18 cellular contexts compared by ENCODE assay signal in genomic region chr19:34967551-34967950, GRCh38. TPM values are rescaled to one million over a fixed set of nuclear protein-coding genes. Genes with fewer than 3 reads are reported as not detected.
DNase-seq lines count a peak whose midpoint lies in the region; ATAC-seq, FAIRE-seq and TF ChIP-seq lines count a peak whose summit lies in the region.
"Had no signal": no experiment of that assay in that cellular context is flagged by ENCODE, and none has a peak within 500 bp of the region (broad histone marks: within the 10 kb centered on the region; RNA-seq: fewer than 3 reads in every experiment).

No MANE protein-coding gene starts in this region.

- in situ Hi-C loops in K562 (cut with MboI) = no loop called here

- H3K79me2 ChIP-seq in K562 (ENCODE audit: control insufficient read depth, insufficient read depth, low read length) = peaks cover 15% of the 10 kb centered on the region

- H3K9me1 ChIP-seq in K562 (ENCODE audit: control insufficient read depth, insufficient read depth, low read length) = no peaks in the 10 kb centered on the region

- no peak for FAIRE-seq in K562 (lab: Jason Lieb, UNC)
- FAIRE-seq: GM12891, GM18507 had no signal

- peaks cover 1 to 18% of the 10 kb centered on the region in 2 experiments; a peak in 4 of 5 replicates for H3K4me1 ChIP-seq in K562 (replicated peaks in 1 of 2; ENCODE audit: control insufficient read depth in 2 of 2, insufficient read depth in 2 of 2, low read length in 2 of 2)

- H3K4me1 Mint-ChIP-seq in activated CD8-positive, alpha-beta T cell treated with anti-CD3 and anti-CD28 coated beads, Interleukin-2, amount 10 ng/mL, durations not matched to agents 7 days and 5 days (ENCODE audit: low read depth) = peaks cover 13% of the 10 kb centered on the region
- peaks cover 11% of the 10 kb centered on the region for H3K4me1 Mint-ChIP-seq in activated CD8-positive, alpha-beta T cell treated with anti-CD3 and anti-CD28 coated beads for 36 hours (ENCODE audit: low read depth)
- H3K4me1 Mint-ChIP-seq in neural crest cell = peaks cover 25% of the 10 kb centered on the region
- peaks cover 8% of the 10 kb centered on the region for H3K4me1 Mint-ChIP-seq in stimulated activated memory B cell treated with anti-CD40 and anti-IgM and Interleukin-4, amounts not matched to agents 10 μg/mL and 1 μg/mL and 100 μg/mL, for 72 hours

- no peak overlapping the region for H2AFZ ChIP-seq in K562 (ENCODE audit: low read depth, low read length)
- H2AFZ ChIP-seq: GM23338 had no signal

- H3K9ac ChIP-seq in K562 (ENCODE audit: insufficient read depth in 1 of 2, low read depth in 2 of 2, low read length in 2 of 2) = no peak overlapping the region

- intact Hi-C loops in activated CD8-positive, alpha-beta T cell treated with anti-CD3 and anti-CD28 coated beads for 36 hours (cut with micrococcal nuclease) = no loop called here
- intact Hi-C loops in K562 (cut with micrococcal nuclease) = no loop called here

- no peak overlapping the region for H3K27ac ChIP-seq in K562 (ENCODE audit: extremely low read depth, low read depth, low read length)

- peaks cover 31% of the 10 kb centered on the region for H3K9me3 Mint-ChIP-seq in activated CD8-positive, alpha-beta T cell treated with anti-CD3 and anti-CD28 coated beads, Interleukin-2, amount 10 ng/mL, durations not matched to agents 7 days and 5 days (ENCODE audit: insufficient read depth)
- H3K9me3 Mint-ChIP-seq in activated CD8-positive, alpha-beta T cell treated with anti-CD3 and anti-CD28 coated beads for 36 hours = peaks cover 33% of the 10 kb centered on the region
- peaks cover 4% of the 10 kb centered on the region for H3K9me3 Mint-ChIP-seq in neural crest cell
- H3K9me3 Mint-ChIP-seq in stimulated activated memory B cell treated with anti-CD40 and anti-IgM and Interleukin-4, amounts not matched to agents 10 μg/mL and 1 μg/mL and 100 μg/mL, for 72 hours = peaks cover 12% of the 10 kb centered on the region

- no peaks in the 10 kb centered on the region for H4K20me1 ChIP-seq in K562 (replicated peaks; ENCODE audit: control insufficient read depth, insufficient read depth, low read length)

- H3K9me3 ChIP-seq in K562 (replicated peaks; ENCODE audit: control insufficient read depth, insufficient read depth, low read depth, low read length) = peaks cover 17% of the 10 kb centered on the region

- CTCF ChIA-PET in activated CD8-positive, alpha-beta T cell treated with anti-CD3 and anti-CD28 coated beads, Interleukin-2, amount 10 ng/mL, durations not matched to agents 7 days and 5 days (lab: Charles Lee) = interaction anchor here (0.8 to 1.8 kb wide), 4 partner anchors 18 to 77 kb away, joined by 3 to 5 read pairs (median 3); no protein-coding TSS in a partner anchor
- CTCF ChIA-PET in activated CD8-positive, alpha-beta T cell treated with anti-CD3 and anti-CD28 coated beads for 36 hours (lab: Charles Lee) = interaction anchor here (0.7 to 9.8 kb wide), 3 partner anchors 18 to 99 kb away, joined by 3 to 41 read pairs (median 3); no protein-coding TSS in a partner anchor
- CTCF ChIA-PET in K562 (lab: Yijun Ruan, JAX; ENCODE audit: low intra/inter-chr PET ratio) = no interaction called here

- no TSS peak for BruUV-seq in K562 (replicated peaks; lab: Mats Ljungman, UMichigan)

- DNase-seq in activated CD8-positive, alpha-beta T cell treated with anti-CD3 and anti-CD28 coated beads, Interleukin-2, amount 10 ng/mL, durations not matched to agents 7 days and 5 days = peak; percentile 4
- DNase-seq in activated CD8-positive, alpha-beta T cell treated with anti-CD3 and anti-CD28 coated beads for 36 hours = no peak
- DNase-seq in K562 (ENCODE audit: extremely low read depth in 1 of 4, low spot score in 3 of 4) (no peak), neural crest cell (ENCODE audit: low read depth, low spot score) (no peak), NCI-H345 treated with DMSO at 0.1 percent for 48 hours (lab: John Stamatoyannopoulos, UW; ENCODE audit: unreplicated experiment) (no peak)
- DNase-seq: C1 segment of cervical spinal cord; Caco-2; CD8-positive, alpha-beta T cell; DMS153; DMS79 treated with DMSO at 0.1 percent for 48 hours; GF-D8; H9; HFFc6 had no signal

- H3K27me3 Mint-ChIP-seq in activated CD8-positive, alpha-beta T cell treated with anti-CD3 and anti-CD28 coated beads, Interleukin-2, amount 10 ng/mL, durations not matched to agents 7 days and 5 days (ENCODE audit: low read depth) = no peaks in the 10 kb centered on the region
- H3K27me3 Mint-ChIP-seq in activated CD8-positive, alpha-beta T cell treated with anti-CD3 and anti-CD28 coated beads for 36 hours = no peaks in the 10 kb centered on the region
- H3K27me3 Mint-ChIP-seq in neural crest cell (ENCODE audit: low read depth) = peaks cover 8% of the 10 kb centered on the region
- peaks cover 9% of the 10 kb centered on the region for H3K27me3 Mint-ChIP-seq in stimulated activated memory B cell treated with anti-CD40 and anti-IgM and Interleukin-4, amounts not matched to agents 10 μg/mL and 1 μg/mL and 100 μg/mL, for 72 hours

- 26% methylated on average over 6 of the region's 6 CpGs for WGBS in K562 (ENCODE audit: insufficient coverage, low coverage, missing lambda C conversion rate)

- no peak for TF ChIP-seq EP300 in K562 (IDR thresholded peaks at IDR 0.05; ENCODE audit: low read length)

- H3K36me3 ChIP-seq in K562 (ENCODE audit: control insufficient read depth, insufficient read depth, low read length) = no peaks in the 10 kb centered on the region

- H3K27ac Mint-ChIP-seq in activated CD8-positive, alpha-beta T cell treated with anti-CD3 and anti-CD28 coated beads, Interleukin-2, amount 10 ng/mL, durations not matched to agents 7 days and 5 days = no peak overlapping the region
- no peak overlapping the region for H3K27ac Mint-ChIP-seq in activated CD8-positive, alpha-beta T cell treated with anti-CD3 and anti-CD28 coated beads for 36 hours
- no peak overlapping the region for H3K27ac Mint-ChIP-seq in neural crest cell (ENCODE audit: unreplicated experiment)
- no peak overlapping the region for H3K27ac Mint-ChIP-seq in stimulated activated memory B cell treated with anti-CD40 and anti-IgM and Interleukin-4, amounts not matched to agents 10 μg/mL and 1 μg/mL and 100 μg/mL, for 72 hours
- H3K27ac Mint-ChIP-seq: CD8-positive, alpha-beta T cell; GM23338; H9; HFFc6 had no signal

- TF ChIP-seq RAD21 in K562 (CRISPR knock-in tag; conservative IDR thresholded peaks at IDR 0.05 in 1 of 2, IDR thresholded peaks at IDR 0.05 in 1 of 2) = no peak

- H3K4me3 ChIP-seq in K562 = no peak overlapping the region
- H3K4me3 ChIP-seq: GM23338 had no signal

- no peak for ATAC-seq in activated CD8-positive, alpha-beta T cell treated with anti-CD3 and anti-CD28 coated beads, Interleukin-2, amount 10 ng/mL, durations not matched to agents 7 days and 5 days
- no peak for ATAC-seq in activated CD8-positive, alpha-beta T cell treated with anti-CD3 and anti-CD28 coated beads for 36 hours
- ATAC-seq in K562 = no peak
- no peak for ATAC-seq in stimulated activated memory B cell treated with anti-CD40 and anti-IgM and Interleukin-4, amounts not matched to agents 10 μg/mL and 1 μg/mL and 100 μg/mL, for 72 hours
- ATAC-seq: CD8-positive, alpha-beta T cell; GM23338; HCT116 had no signal

- TF ChIP-seq CTCF in activated CD8-positive, alpha-beta T cell treated with anti-CD3 and anti-CD28 coated beads for 36 hours (IDR thresholded peaks at IDR 0.05) = no peak
- no peak for TF ChIP-seq CTCF in K562 (IDR thresholded peaks at IDR 0.05 in 2 of 3, conservative IDR thresholded peaks at IDR 0.05 in 1 of 3; ENCODE audit: insufficient read depth in 2 of 3, low read depth in 1 of 3, low read length in 3 of 3)
- no peak for TF ChIP-seq CTCF in neural crest cell (conservative IDR thresholded peaks at IDR 0.05)

- H3K36me3 Mint-ChIP-seq in activated CD8-positive, alpha-beta T cell treated with anti-CD3 and anti-CD28 coated beads, Interleukin-2, amount 10 ng/mL, durations not matched to agents 7 days and 5 days (ENCODE audit: low read depth) = peaks cover 16% of the 10 kb centered on the region
- H3K36me3 Mint-ChIP-seq in activated CD8-positive, alpha-beta T cell treated with anti-CD3 and anti-CD28 coated beads for 36 hours (ENCODE audit: low read depth) = peaks cover 8% of the 10 kb centered on the region
- peaks cover 7% of the 10 kb centered on the region for H3K36me3 Mint-ChIP-seq in neural crest cell (ENCODE audit: low read depth)
- peaks cover 7% of the 10 kb centered on the region for H3K36me3 Mint-ChIP-seq in stimulated activated memory B cell treated with anti-CD40 and anti-IgM and Interleukin-4, amounts not matched to agents 10 μg/mL and 1 μg/mL and 100 μg/mL, for 72 hours

- H3K27me3 ChIP-seq in K562 (ENCODE audit: control insufficient read depth in 2 of 2, insufficient read depth in 2 of 2, low read length in 2 of 2) = no peaks in the 10 kb centered on the region

- H3K4me2 ChIP-seq in K562 (ENCODE audit: insufficient read depth, low read length) = no peak overlapping the region
- H3K4me2 ChIP-seq: GM23338 had no signal

- no peak for TF ChIP-seq POLR2A in K562 (conservative IDR thresholded peaks at IDR 0.05)

- H3K4me3 Mint-ChIP-seq in activated CD8-positive, alpha-beta T cell treated with anti-CD3 and anti-CD28 coated beads, Interleukin-2, amount 10 ng/mL, durations not matched to agents 7 days and 5 days = no peak overlapping the region
- H3K4me3 Mint-ChIP-seq in activated CD8-positive, alpha-beta T cell treated with anti-CD3 and anti-CD28 coated beads for 36 hours = no peak overlapping the region
- peak overlapping the region; percentile 61 for H3K4me3 Mint-ChIP-seq in neural crest cell
- no peak overlapping the region for H3K4me3 Mint-ChIP-seq in stimulated activated memory B cell treated with anti-CD40 and anti-IgM and Interleukin-4, amounts not matched to agents 10 μg/mL and 1 μg/mL and 100 μg/mL, for 72 hours
- H3K4me3 Mint-ChIP-seq: CD8-positive, alpha-beta T cell; GM23338; H9; HFFc6 had no signal

- POLR2A ChIA-PET in activated CD8-positive, alpha-beta T cell treated with anti-CD3 and anti-CD28 coated beads, Interleukin-2, amount 10 ng/mL, durations not matched to agents 7 days and 5 days (lab: Charles Lee) = no interaction called here
- POLR2A ChIA-PET in activated CD8-positive, alpha-beta T cell treated with anti-CD3 and anti-CD28 coated beads for 36 hours (lab: Charles Lee) = interaction anchor here (0.9 to 2.3 kb wide), 3 partner anchors 32 to 60 kb away, joined by 3 to 10 read pairs (median 5); partner anchors contain the start of gene GRAMD1A
- POLR2A ChIA-PET in K562 (lab: Yijun Ruan, JAX) = interaction anchor here (0.6 kb wide), 1 partner anchor 519 kb away, joined by 3 read pairs; no protein-coding TSS in a partner anchor

RNA-seq across cellular contexts. Expression of gene ZNF792, which starts 3.5 kb away (rescaled TPM):
- 10 to 100 TPM; 13.7 to 14.2 TPM for total RNA-seq in activated CD8-positive, alpha-beta T cell treated with anti-CD3 and anti-CD28 coated beads, Interleukin-2, amount 10 ng/mL, durations not matched to agents 7 days and 5 days
- total RNA-seq in activated CD8-positive, alpha-beta T cell treated with anti-CD3 and anti-CD28 coated beads for 36 hours = 1 to 10 TPM; 5.1 to 5.6 TPM
- 49.4 and 86.2 TPM in 2 replicates for total RNA-seq in K562 (2011; cell fraction: chromatin; rRNA removed; ENCODE audit: low replicate concordance)
- 38.2 and 47.9 TPM in 2 replicates for total RNA-seq in K562 (2011; cell fraction: nucleolus; rRNA removed)
- total RNA-seq in K562 (2011; cell fraction: nucleoplasm; rRNA removed) = 33.4 and 39.9 TPM in 2 replicates
- total RNA-seq in K562 (2014; rRNA removed) = 14.5 and 14.6 TPM in 2 replicates
- 15.8 and 17.7 TPM in 2 replicates for total RNA-seq in K562 (2014; rRNA removed; fragmentation: Illumina TruSeq; extraction: Trizol)
- 10.0 and 10.4 TPM in 2 replicates for total RNA-seq in K562 (2015; rRNA removed; fragmentation: Illumina TruSeq; extraction: Trizol)
- 15.5 and 16.5 TPM in 2 replicates for total RNA-seq in K562 (2021)
- polyA plus RNA-seq in K562 (2011; rRNA removed) = 9.6 and 12.0 TPM in 2 replicates
- polyA plus RNA-seq in K562 (2011; cell fraction: cytosol; rRNA removed) = 6.8 and 6.9 TPM in 2 replicates
- polyA plus RNA-seq in K562 (2011; cell fraction: nucleus; rRNA removed) = 17.3 and 18.8 TPM in 2 replicates
- 7.3 and 9.8 TPM in 2 replicates for polyA plus RNA-seq in K562 (2012)
- 9.9 and 10.2 TPM in 2 replicates for polyA plus RNA-seq in K562 (2014; fragmentation: Illumina TruSeq; extraction: Trizol)
- 1 to 10 TPM; 3.3 to 3.5 TPM for polyA plus RNA-seq in K562 (2014; fragmentation: Nextera tagmentation; extraction: Ambion mirVana)
- 7.0 and 7.9 TPM in 2 replicates for polyA plus RNA-seq in K562 (2014; rRNA removed)
- polyA minus RNA-seq in K562 (2011; rRNA and poly(A)+ RNA removed) = 37.5 and 38.9 TPM in 2 replicates
- polyA minus RNA-seq in K562 (2011; cell fraction: cytosol; rRNA and poly(A)+ RNA removed) = 9.4 and 17.3 TPM in 2 replicates
- 32.0 and 50.6 TPM in 2 replicates for polyA minus RNA-seq in K562 (2011; cell fraction: nucleus; rRNA and poly(A)+ RNA removed)
- total RNA-seq in neural crest cell = 7.5 and 8.1 TPM in 2 replicates

RNA-seq across cellular contexts. Expression of gene GRAMD1A, which starts 32.6 kb away (rescaled TPM):
- 10 to 100 TPM; 76.2 to 81.8 TPM for total RNA-seq in activated CD8-positive, alpha-beta T cell treated with anti-CD3 and anti-CD28 coated beads, Interleukin-2, amount 10 ng/mL, durations not matched to agents 7 days and 5 days
- 100 to 1,000 TPM; 128 to 134 TPM for total RNA-seq in activated CD8-positive, alpha-beta T cell treated with anti-CD3 and anti-CD28 coated beads for 36 hours
- 167 and 288 TPM in 2 replicates for total RNA-seq in K562 (2011; cell fraction: chromatin; rRNA removed; ENCODE audit: low replicate concordance)
- total RNA-seq in K562 (2011; cell fraction: nucleolus; rRNA removed) = 130 and 133 TPM in 2 replicates
- 132 and 192 TPM in 2 replicates for total RNA-seq in K562 (2011; cell fraction: nucleoplasm; rRNA removed)
- total RNA-seq in K562 (2014; rRNA removed) (41.8 and 47.0 TPM in 2 replicates), K562 (2014; rRNA removed; fragmentation: Illumina TruSeq; extraction: Trizol) (13.9 and 16.4 TPM in 2 replicates), K562 (2015; rRNA removed; fragmentation: Illumina TruSeq; extraction: Trizol) (19.4 and 20.5 TPM in 2 replicates), K562 (2021) (58.7 and 62.5 TPM in 2 replicates), neural crest cell (100 and 103 TPM in 2 replicates)
- polyA plus RNA-seq in K562 (2011; rRNA removed) (39.4 and 54.3 TPM in 2 replicates), K562 (2014; fragmentation: Illumina TruSeq; extraction: Trizol) (38.5 and 54.1 TPM in 2 replicates), K562 (2014; fragmentation: Nextera tagmentation; extraction: Ambion mirVana) (1 to 10 TPM; 1.4 to 1.7 TPM), K562 (2014; rRNA removed) (61.7 and 63.8 TPM in 2 replicates)
- polyA plus RNA-seq in K562 (2011; cell fraction: cytosol; rRNA removed) = 51.1 and 57.8 TPM in 2 replicates
- 131 and 183 TPM in 2 replicates for polyA plus RNA-seq in K562 (2011; cell fraction: nucleus; rRNA removed)
- polyA plus RNA-seq in K562 (2012) = 35.7 and 68.6 TPM in 2 replicates
- polyA minus RNA-seq in K562 (2011; rRNA and poly(A)+ RNA removed) = 41.4 and 44.4 TPM in 2 replicates
- 39.7 and 39.8 TPM in 2 replicates for polyA minus RNA-seq in K562 (2011; cell fraction: cytosol; rRNA and poly(A)+ RNA removed)
- 31.2 and 45.4 TPM in 2 replicates for polyA minus RNA-seq in K562 (2011; cell fraction: nucleus; rRNA and poly(A)+ RNA removed)

RNA-seq across cellular contexts. Expression of gene ZNF30, which starts 40.8 kb away (rescaled TPM):
- total RNA-seq in activated CD8-positive, alpha-beta T cell treated with anti-CD3 and anti-CD28 coated beads, Interleukin-2, amount 10 ng/mL, durations not matched to agents 7 days and 5 days = 1 to 10 TPM; 4.1 TPM
- 1 to 10 TPM; 4.2 to 4.4 TPM for total RNA-seq in activated CD8-positive, alpha-beta T cell treated with anti-CD3 and anti-CD28 coated beads for 36 hours
- 8.3 and 8.9 TPM in 2 replicates for total RNA-seq in K562 (2011; cell fraction: chromatin; rRNA removed; ENCODE audit: low replicate concordance)
- 7.9 and 9.7 TPM in 2 replicates for total RNA-seq in K562 (2011; cell fraction: nucleolus; rRNA removed)
- 5.2 and 5.6 TPM in 2 replicates for total RNA-seq in K562 (2011; cell fraction: nucleoplasm; rRNA removed)
- total RNA-seq in K562 (2014; rRNA removed) (7.1 and 10.8 TPM in 2 replicates), K562 (2014; rRNA removed; fragmentation: Illumina TruSeq; extraction: Trizol) (10.7 and 11.1 TPM in 2 replicates), K562 (2015; rRNA removed; fragmentation: Illumina TruSeq; extraction: Trizol) (9.0 and 10.6 TPM in 2 replicates), K562 (2021) (10.3 and 11.4 TPM in 2 replicates), neural crest cell (6.2 and 7.2 TPM in 2 replicates)
- polyA plus RNA-seq in K562 (2011; rRNA removed) (8.3 and 9.7 TPM in 2 replicates), K562 (2014; fragmentation: Illumina TruSeq; extraction: Trizol) (8.3 and 9.8 TPM in 2 replicates), K562 (2014; fragmentation: Nextera tagmentation; extraction: Ambion mirVana) (10 to 100 TPM in 1 of 2 experiments, 1 to 10 TPM in 1; 9.2 to 13.4 TPM), K562 (2014; rRNA removed) (7.3 and 7.6 TPM in 2 replicates)
- 4.2 and 6.0 TPM in 2 replicates for polyA plus RNA-seq in K562 (2011; cell fraction: cytosol; rRNA removed)
- polyA plus RNA-seq in K562 (2011; cell fraction: nucleus; rRNA removed) = 5.6 and 6.1 TPM in 2 replicates
- 6.8 and 8.6 TPM in 2 replicates for polyA plus RNA-seq in K562 (2012)
- polyA minus RNA-seq in K562 (2011; rRNA and poly(A)+ RNA removed) = 12.3 and 15.3 TPM in 2 replicates
- 4.3 and 6.1 TPM in 2 replicates for polyA minus RNA-seq in K562 (2011; cell fraction: cytosol; rRNA and poly(A)+ RNA removed)
- 10.9 and 11.2 TPM in 2 replicates for polyA minus RNA-seq in K562 (2011; cell fraction: nucleus; rRNA and poly(A)+ RNA removed)
